In the genomic region with DNA sequence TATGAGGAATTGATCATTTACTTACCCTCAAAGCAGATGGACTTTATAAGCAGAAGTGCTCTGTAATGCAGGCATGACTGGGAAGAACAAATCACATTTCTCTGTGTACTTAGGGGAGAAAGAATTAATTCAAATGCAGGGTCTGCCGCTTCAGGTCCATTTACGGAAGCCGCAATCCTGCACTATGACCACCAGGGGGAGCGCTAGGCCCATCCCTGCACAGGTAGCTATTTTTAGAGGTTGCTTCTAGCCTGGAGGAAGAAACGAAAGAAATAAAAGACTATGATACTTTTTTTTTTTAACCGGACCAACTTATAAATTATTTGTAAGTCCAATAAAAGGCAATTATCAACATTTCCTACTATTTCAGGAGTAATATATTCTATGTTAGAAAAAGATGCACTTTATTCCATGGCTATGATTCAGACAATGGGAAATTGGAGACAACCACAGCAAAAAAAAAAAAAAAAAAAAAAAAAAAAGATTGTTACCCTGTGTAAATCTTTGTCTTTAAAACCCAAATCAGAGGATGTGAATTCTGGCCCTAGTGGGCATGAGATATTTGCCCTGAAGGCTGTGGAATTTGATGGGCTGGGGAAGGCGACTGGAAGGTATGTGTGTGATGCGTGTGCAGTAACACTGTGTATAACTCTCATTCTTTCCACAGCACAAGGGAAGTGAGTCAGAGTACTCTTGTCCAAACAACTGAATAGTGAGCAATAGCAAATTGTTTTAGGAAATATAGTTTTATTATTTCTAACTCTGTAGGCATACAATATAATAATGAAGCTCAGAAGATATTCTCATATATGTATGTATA, we compare ENCODE assay signal across 8 cellular contexts. TPM values are rescaled to one million over a fixed set of nuclear protein-coding genes. Genes with fewer than 3 reads are reported as not detected.
DNase-seq lines count a peak whose midpoint lies in the region; ATAC-seq, FAIRE-seq and TF ChIP-seq lines count a peak whose summit lies in the region.

No MANE protein-coding gene starts in this region.

- peak overlapping the region; percentile 83 for H3K9ac ChIP-seq in mesenchymal stem cell (ENCODE audit: low read length)

- H3K79me1 ChIP-seq in mesenchymal stem cell (replicated peaks; ENCODE audit: low read length, poor library complexity, severe bottlenecking) = no peaks in the 10 kb centered on the region

- 0% methylated on average over 6 of the region's 8 CpGs for WGBS in mesenchymal stem cell

- peak; percentile 85 for TF ChIP-seq CTCF in GM12874 (IDR thresholded peaks at IDR 0.05; ENCODE audit: insufficient read depth, low read depth, low read length)

- no peak overlapping the region for H2BK5ac ChIP-seq in mesenchymal stem cell (ENCODE audit: low read depth, low read length, poor library complexity, severe bottlenecking)

- H3K27ac ChIP-seq in mesenchymal stem cell (ENCODE audit: low read length, poor library complexity, severe bottlenecking) = peak overlapping the region; percentile 24

- H3K4me2 ChIP-seq in mesenchymal stem cell (ENCODE audit: low read length, poor library complexity, severe bottlenecking) = no peak overlapping the region

- H2BK12ac ChIP-seq in mesenchymal stem cell (ENCODE audit: low read length in 2 of 2) = no peak overlapping the region

- H3K14ac ChIP-seq in mesenchymal stem cell (ENCODE audit: low read length in 2 of 2) = no peak overlapping the region

- H2BK15ac ChIP-seq in mesenchymal stem cell (ENCODE audit: low read depth, poor library complexity, severe bottlenecking) = no peak overlapping the region

- no peak overlapping the region for H3K4ac ChIP-seq in mesenchymal stem cell (ENCODE audit: low read depth in 1 of 2, low read length in 2 of 2)

- H2BK120ac ChIP-seq in mesenchymal stem cell (ENCODE audit: low read depth, low read length) = no peak overlapping the region

- H3K4me3 ChIP-seq in mesenchymal stem cell (ENCODE audit: insufficient read depth in 1 of 2, low read depth in 1 of 2, low read length in 2 of 2) = peak overlapping the region in 1 of 2 experiments; percentile 3

- H4K8ac ChIP-seq in mesenchymal stem cell (ENCODE audit: low read length) = no peak overlapping the region

- H3K9me3 ChIP-seq in mesenchymal stem cell (ENCODE audit: control insufficient read depth, low read length) = no peaks in the 10 kb centered on the region

- H3K23ac ChIP-seq in mesenchymal stem cell (ENCODE audit: low read length in 2 of 2) = no peak overlapping the region

- no peak overlapping the region for H3K18ac ChIP-seq in mesenchymal stem cell (ENCODE audit: low read depth in 1 of 2, low read length in 2 of 2)

- ATAC-seq in HG03097 (IDR thresholded peaks at IDR 0.05; ENCODE audit: low FRiP score, unreplicated experiment) = peak; percentile 75

- DNase-seq in NCI-H748 (lab: John Stamatoyannopoulos, UW; ENCODE audit: unreplicated experiment) (peak; percentile 53), mesenchymal stem cell (peak; percentile 95)
- peak; percentile 57 to 68 for DNase-seq in activated CD4-positive, alpha-beta T cell treated with anti-CD3 and anti-CD28 coated beads, Interleukin-2, amount 50 U/mL, for 48 hours
- peak; percentile 55 for DNase-seq in effector CD4-positive, alpha-beta T cell
- DNase-seq in stimulated activated CD8-positive, alpha-beta memory T cell treated with anti-CD3 and anti-CD28 coated beads, Interleukin-15, amount 100 ng/mL, for 24 hours (ENCODE audit: low read depth) = peak; percentile 33

- H3K36me3 ChIP-seq in mesenchymal stem cell (ENCODE audit: control insufficient read depth in 1 of 2, insufficient read depth in 2 of 2, low read depth in 1 of 2, low read length in 2 of 2) = no peaks in the 10 kb centered on the region

- H2AK5ac ChIP-seq in mesenchymal stem cell (ENCODE audit: low read length, severe bottlenecking) = no peak overlapping the region

- H2AFZ ChIP-seq in mesenchymal stem cell (ENCODE audit: low read depth, low read length) = no peak overlapping the region

- peak; percentile 37 for FAIRE-seq in A204.1 (lab: Jason Lieb, UNC)

- peaks cover 2% of the 10 kb centered on the region for H3K4me1 ChIP-seq in mesenchymal stem cell (ENCODE audit: control insufficient read depth, insufficient read depth, low read depth, low read length)

- peaks cover 0 to 11% of the 10 kb centered on the region in 2 experiments for H3K27me3 ChIP-seq in mesenchymal stem cell (ENCODE audit: control insufficient read depth in 1 of 2, insufficient read depth in 1 of 2, low read length in 2 of 2)

- no peak overlapping the region for H4K91ac ChIP-seq in mesenchymal stem cell (ENCODE audit: low read length)

RNA-seq across cellular contexts. Expression of a gene that starts 12.9 kb away (rescaled TPM):
- polyA plus RNA-seq in mesenchymal stem cell (2013, experiment 1 of 2) = 0.03 TPM
- 0.04 TPM for polyA plus RNA-seq in mesenchymal stem cell (2013, experiment 2 of 2)

RNA-seq across cellular contexts. Expression of a gene that starts 22.5 kb away (rescaled TPM):
- not detected for polyA plus RNA-seq in mesenchymal stem cell (2013, experiment 1 of 2)
- not detected for polyA plus RNA-seq in mesenchymal stem cell (2013, experiment 2 of 2)

Comparison
In these comparisons a context has a peak if more than half of its experiments do, and no peak if none do; other contexts are left out.
1. DNase-seq: peak in every context shown above with its lines; median percentile 95 in mesenchymal stem cell; 62 in activated CD4-positive, alpha-beta T cell treated with anti-CD3 and anti-CD28 coated beads, Interleukin-2, amount 50 U/mL, for 48 hours; 55 in effector CD4-positive, alpha-beta T cell; 53 in NCI-H748; 33 in stimulated activated CD8-positive, alpha-beta memory T cell treated with anti-CD3 and anti-CD28 coated beads, Interleukin-15, amount 100 ng/mL, for 24 hours.